ENCODE assay signal across 1 cellular context in the genomic region with DNA sequence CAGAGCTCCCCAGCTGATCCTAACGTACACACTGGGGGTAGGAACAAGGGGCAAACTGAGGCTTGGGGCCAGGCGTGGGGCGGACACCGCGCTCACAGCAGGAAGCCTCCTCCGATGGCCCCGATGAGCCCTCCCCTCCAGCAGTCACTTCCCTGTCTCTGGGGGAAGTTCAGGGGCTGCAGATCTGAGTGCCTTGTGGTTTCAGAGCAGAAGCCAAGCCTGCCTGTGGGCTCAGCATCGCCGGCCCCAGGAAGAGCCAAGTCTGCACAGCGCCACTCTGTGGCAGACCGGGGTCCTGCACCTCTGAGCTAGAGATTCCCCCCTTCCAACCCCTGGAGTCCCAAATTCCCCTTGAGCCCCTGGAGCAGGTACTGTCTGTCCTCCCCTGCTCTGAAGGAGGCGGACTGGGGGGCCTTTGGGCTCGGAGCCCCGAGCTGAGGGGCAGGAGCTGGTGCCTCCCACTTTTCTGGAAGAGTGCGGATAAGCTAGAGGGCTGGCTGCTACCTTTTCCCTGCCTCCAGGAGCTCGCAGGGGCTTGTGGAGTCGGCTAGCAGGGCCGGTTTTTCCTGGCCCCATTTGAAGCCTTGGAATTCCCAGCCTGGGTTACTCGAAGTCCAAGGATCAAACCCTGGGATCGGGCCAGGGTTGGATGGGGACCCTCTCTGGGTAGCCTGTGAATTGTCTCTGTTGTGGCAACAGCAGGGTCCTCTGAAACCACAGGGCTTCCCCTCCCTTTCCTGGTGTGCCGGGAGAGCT.
TF ChIP-seq lines count a peak whose summit lies in the region.

No MANE protein-coding gene starts in this region.

TF ChIP-seq in GM12878, 131 proteins besides CTCF, POLR2A, EP300 and RAD21 (continued from another document and continues in another):
- TF ChIP-seq, protein P1, sequence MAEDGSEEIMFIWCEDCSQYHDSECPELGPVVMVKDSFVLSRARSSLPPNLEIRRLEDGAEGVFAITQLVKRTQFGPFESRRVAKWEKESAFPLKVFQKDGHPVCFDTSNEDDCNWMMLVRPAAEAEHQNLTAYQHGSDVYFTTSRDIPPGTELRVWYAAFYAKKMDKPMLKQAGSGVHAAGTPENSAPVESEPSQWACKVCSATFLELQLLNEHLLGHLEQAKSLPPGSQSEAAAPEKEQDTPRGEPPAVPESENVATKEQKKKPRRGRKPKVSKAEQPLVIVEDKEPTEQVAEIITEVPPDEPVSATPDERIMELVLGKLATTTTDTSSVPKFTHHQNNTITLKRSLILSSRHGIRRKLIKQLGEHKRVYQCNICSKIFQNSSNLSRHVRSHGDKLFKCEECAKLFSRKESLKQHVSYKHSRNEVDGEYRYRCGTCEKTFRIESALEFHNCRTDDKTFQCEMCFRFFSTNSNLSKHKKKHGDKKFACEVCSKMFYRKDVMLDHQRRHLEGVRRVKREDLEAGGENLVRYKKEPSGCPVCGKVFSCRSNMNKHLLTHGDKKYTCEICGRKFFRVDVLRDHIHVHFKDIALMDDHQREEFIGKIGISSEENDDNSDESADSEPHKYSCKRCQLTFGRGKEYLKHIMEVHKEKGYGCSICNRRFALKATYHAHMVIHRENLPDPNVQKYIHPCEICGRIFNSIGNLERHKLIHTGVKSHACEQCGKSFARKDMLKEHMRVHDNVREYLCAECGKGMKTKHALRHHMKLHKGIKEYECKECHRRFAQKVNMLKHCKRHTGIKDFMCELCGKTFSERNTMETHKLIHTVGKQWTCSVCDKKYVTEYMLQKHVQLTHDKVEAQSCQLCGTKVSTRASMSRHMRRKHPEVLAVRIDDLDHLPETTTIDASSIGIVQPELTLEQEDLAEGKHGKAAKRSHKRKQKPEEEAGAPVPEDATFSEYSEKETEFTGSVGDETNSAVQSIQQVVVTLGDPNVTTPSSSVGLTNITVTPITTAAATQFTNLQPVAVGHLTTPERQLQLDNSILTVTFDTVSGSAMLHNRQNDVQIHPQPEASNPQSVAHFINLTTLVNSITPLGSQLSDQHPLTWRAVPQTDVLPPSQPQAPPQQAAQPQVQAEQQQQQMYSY (CRISPR knock-in tag; IDR thresholded peaks at IDR 0.05) = no peak
- TF ChIP-seq NR2C2 (IDR thresholded peaks at IDR 0.05; ENCODE audit: borderline replicate concordance, control insufficient read depth, insufficient read length, low read depth) (no peak), EGR1 (IDR thresholded peaks at IDR 0.05; ENCODE audit: borderline replicate concordance in 1 of 2, low read depth in 2 of 2, low read length in 2 of 2) (0 out of 3 replicates have a peak, but pooled peaks of 1 of the 2 experiments have one; percentile 44), BCL11A (IDR thresholded peaks at IDR 0.05; ENCODE audit: low read depth, low read length) (0 out of 2 replicates have a peak, but pooled peaks have one; percentile 18), RUNX3 (IDR thresholded peaks at IDR 0.05; ENCODE audit: low read length) (peak; percentile 95), CHD2 (IDR thresholded peaks at IDR 0.05; ENCODE audit: borderline replicate concordance, low read depth, low read length) (no peak), E2F4 (IDR thresholded peaks at IDR 0.05; ENCODE audit: low read depth, low read length) (no peak), ASH2L (IDR thresholded peaks at IDR 0.05; ENCODE audit: borderline replicate concordance, low read depth) (no peak), YY1 (IDR thresholded peaks at IDR 0.05; ENCODE audit: low read depth, low read length) (peak; percentile 72; the same call in 1 of the 2 replicates), BACH1 (IDR thresholded peaks at IDR 0.05; ENCODE audit: borderline replicate concordance) (peak; percentile 37; the same call in 1 of the 2 replicates), MTA2 (IDR thresholded peaks at IDR 0.05; ENCODE audit: low read depth) (no peak), LARP7 (IDR thresholded peaks at IDR 0.05) (no peak; the same call in 1 of the 2 replicates), SMAD5 (IDR thresholded peaks at IDR 0.05; ENCODE audit: low read depth) (no peak), ZBTB33 (IDR thresholded peaks at IDR 0.05) (no peak), TCF3 (IDR thresholded peaks at IDR 0.05; ENCODE audit: borderline replicate concordance, insufficient read depth, low read depth, low read length) (no peak), HDAC2 (IDR thresholded peaks at IDR 0.05) (no peak), RELB (IDR thresholded peaks at IDR 0.05; ENCODE audit: low read depth) (peak; percentile 37; the same call in 1 of the 2 replicates), ZZZ3 (IDR thresholded peaks at IDR 0.05; ENCODE audit: control insufficient read depth, insufficient read length, low read depth) (no peak), SREBF2 (IDR thresholded peaks at IDR 0.05; ENCODE audit: low read length) (no peak), NFIC (IDR thresholded peaks at IDR 0.05; ENCODE audit: low read depth, low read length) (no peak), SIX5 (IDR thresholded peaks at IDR 0.05; ENCODE audit: low read depth, low read length, severe bottlenecking) (no peak), SUZ12 (IDR thresholded peaks at IDR 0.05; ENCODE audit: unreplicated experiment) (no peak), TCF7 (IDR thresholded peaks at IDR 0.05; ENCODE audit: borderline replicate concordance) (no peak), NRF1 (conservative IDR thresholded peaks at IDR 0.05; ENCODE audit: low read depth, low read length) (no peak), HSF1 (IDR thresholded peaks at IDR 0.05; ENCODE audit: low read depth, low read length) (no peak), POLR2AphosphoS2 (IDR thresholded peaks at IDR 0.05; ENCODE audit: low read depth, low read length) (no peak), E4F1 (IDR thresholded peaks at IDR 0.05; ENCODE audit: borderline replicate concordance, partially characterized antibody) (no peak), DPF2 (IDR thresholded peaks at IDR 0.05) (0 out of 2 replicates have a peak, but pooled peaks have one; percentile 35), RAD51 (IDR thresholded peaks at IDR 0.05) (no peak), HCFC1 (IDR thresholded peaks at IDR 0.05; ENCODE audit: low read length) (0 out of 2 replicates have a peak, but pooled peaks have one; percentile 25), MEF2A (IDR thresholded peaks at IDR 0.05; ENCODE audit: insufficient read depth, low read depth, low read length) (no peak), MXI1 (IDR thresholded peaks at IDR 0.05; ENCODE audit: low read depth, low read length) (no peak), BMI1 (IDR thresholded peaks at IDR 0.05; ENCODE audit: borderline replicate concordance) (no peak), ZNF274 (IDR thresholded peaks at IDR 0.05; ENCODE audit: insufficient read depth, insufficient read length) (no peak), ZNF24 (IDR thresholded peaks at IDR 0.05) (no peak)
- TF ChIP-seq, protein P2, sequence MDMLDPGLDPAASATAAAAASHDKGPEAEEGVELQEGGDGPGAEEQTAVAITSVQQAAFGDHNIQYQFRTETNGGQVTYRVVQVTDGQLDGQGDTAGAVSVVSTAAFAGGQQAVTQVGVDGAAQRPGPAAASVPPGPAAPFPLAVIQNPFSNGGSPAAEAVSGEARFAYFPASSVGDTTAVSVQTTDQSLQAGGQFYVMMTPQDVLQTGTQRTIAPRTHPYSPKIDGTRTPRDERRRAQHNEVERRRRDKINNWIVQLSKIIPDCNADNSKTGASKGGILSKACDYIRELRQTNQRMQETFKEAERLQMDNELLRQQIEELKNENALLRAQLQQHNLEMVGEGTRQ (IDR thresholded peaks at IDR 0.05; ENCODE audit: borderline replicate concordance, low read depth, low read length) = no peak
- TF ChIP-seq, protein P3, sequence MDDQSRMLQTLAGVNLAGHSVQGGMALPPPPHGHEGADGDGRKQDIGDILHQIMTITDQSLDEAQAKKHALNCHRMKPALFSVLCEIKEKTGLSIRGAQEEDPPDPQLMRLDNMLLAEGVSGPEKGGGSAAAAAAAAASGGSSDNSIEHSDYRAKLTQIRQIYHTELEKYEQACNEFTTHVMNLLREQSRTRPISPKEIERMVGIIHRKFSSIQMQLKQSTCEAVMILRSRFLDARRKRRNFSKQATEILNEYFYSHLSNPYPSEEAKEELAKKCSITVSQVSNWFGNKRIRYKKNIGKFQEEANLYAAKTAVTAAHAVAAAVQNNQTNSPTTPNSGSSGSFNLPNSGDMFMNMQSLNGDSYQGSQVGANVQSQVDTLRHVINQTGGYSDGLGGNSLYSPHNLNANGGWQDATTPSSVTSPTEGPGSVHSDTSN (IDR thresholded peaks at IDR 0.05; ENCODE audit: insufficient replicate concordance, low read depth, low read length) = no peak
- TF ChIP-seq, protein P4, sequence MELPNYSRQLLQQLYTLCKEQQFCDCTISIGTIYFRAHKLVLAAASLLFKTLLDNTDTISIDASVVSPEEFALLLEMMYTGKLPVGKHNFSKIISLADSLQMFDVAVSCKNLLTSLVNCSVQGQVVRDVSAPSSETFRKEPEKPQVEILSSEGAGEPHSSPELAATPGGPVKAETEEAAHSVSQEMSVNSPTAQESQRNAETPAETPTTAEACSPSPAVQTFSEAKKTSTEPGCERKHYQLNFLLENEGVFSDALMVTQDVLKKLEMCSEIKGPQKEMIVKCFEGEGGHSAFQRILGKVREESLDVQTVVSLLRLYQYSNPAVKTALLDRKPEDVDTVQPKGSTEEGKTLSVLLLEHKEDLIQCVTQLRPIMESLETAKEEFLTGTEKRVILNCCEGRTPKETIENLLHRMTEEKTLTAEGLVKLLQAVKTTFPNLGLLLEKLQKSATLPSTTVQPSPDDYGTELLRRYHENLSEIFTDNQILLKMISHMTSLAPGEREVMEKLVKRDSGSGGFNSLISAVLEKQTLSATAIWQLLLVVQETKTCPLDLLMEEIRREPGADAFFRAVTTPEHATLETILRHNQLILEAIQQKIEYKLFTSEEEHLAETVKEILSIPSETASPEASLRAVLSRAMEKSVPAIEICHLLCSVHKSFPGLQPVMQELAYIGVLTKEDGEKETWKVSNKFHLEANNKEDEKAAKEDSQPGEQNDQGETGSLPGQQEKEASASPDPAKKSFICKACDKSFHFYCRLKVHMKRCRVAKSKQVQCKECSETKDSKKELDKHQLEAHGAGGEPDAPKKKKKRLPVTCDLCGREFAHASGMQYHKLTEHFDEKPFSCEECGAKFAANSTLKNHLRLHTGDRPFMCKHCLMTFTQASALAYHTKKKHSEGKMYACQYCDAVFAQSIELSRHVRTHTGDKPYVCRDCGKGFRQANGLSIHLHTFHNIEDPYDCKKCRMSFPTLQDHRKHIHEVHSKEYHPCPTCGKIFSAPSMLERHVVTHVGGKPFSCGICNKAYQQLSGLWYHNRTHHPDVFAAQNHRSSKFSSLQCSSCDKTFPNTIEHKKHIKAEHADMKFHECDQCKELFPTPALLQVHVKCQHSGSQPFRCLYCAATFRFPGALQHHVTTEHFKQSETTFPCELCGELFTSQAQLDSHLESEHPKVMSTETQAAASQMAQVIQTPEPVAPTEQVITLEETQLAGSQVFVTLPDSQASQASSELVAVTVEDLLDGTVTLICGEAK (IDR thresholded peaks at IDR 0.05; ENCODE audit: borderline replicate concordance) = no peak
